In the genomic region with DNA sequence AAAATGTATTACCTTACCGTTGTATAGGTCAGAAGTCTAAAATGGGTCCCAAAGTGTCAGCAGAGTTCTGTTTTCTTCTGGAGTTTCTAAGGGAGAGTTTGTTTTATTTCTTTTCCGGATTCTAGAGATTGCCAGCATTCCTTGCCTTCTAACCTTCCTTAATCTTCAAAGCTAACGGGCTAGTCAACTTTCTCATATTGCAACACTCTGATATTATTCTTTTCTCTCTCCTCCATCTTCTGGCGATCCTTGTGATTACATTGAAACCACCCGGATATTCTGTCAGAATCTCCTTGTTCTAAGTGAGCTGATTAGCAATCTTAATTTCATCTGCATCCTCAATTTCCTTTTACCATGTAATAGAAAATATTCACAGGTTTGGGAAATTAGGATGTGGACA, we compare ENCODE assay signal across 26 cellular contexts. TPM values are rescaled to one million over a fixed set of nuclear protein-coding genes. Genes with fewer than 3 reads are reported as not detected.
"Had no signal": no experiment of that assay in that cellular context is flagged by ENCODE, and none has a peak within 500 bp of the region (broad histone marks: within the 10 kb centered on the region; RNA-seq: fewer than 3 reads in every experiment).

No MANE protein-coding gene starts in this region.

- ATAC-seq: activated T-cell treated with anti-CD3 and anti-CD28 coated beads, Interleukin-2, amount 50 U/mL, for 4 hours; heart right ventricle; left lobe of liver; lower lobe of right lung; natural killer cell; WTC11 had no signal

- DNase-seq: activated CD8-positive, alpha-beta memory T cell treated with anti-CD3 and anti-CD28 coated beads for 24 hours; activated CD8-positive, alpha-beta memory T cell treated with anti-CD3 and anti-CD28 coated beads, Interleukin-2, amount 50 U/mL, for 4 hours; activated naive CD4-positive, alpha-beta T cell; activated T-cell treated with anti-CD3 and anti-CD28 coated beads, Interleukin-2, amount 50 U/mL, for 4 hours; adrenal gland; cerebellar nuclear complex; cortex of kidney; endodermal cell; esophagus squamous epithelium; foreskin fibroblast; heart right ventricle; lower lobe of right lung; natural killer cell; retina; stimulated activated CD4-positive, alpha-beta T cell treated with anti-CD3 and anti-CD28 coated beads, Interleukin-1b, Interleukin-23, amount 100 ng/mL, for 48 hours; substantia nigra; T1000; tibial artery had no signal

- H3K4me3 ChIP-seq: adrenal gland, esophagus squamous epithelium, heart right ventricle, lower lobe of right lung, tibial artery had no signal

RNA-seq across cellular contexts. Expression of a gene that starts 36.2 kb away (rescaled TPM):
- total RNA-seq: activated T-cell treated with anti-CD3 and anti-CD28 coated beads, Interleukin-2, amount 50 U/mL, for 4 hours; activated T-helper 2 cell treated with anti-CD3 and anti-CD28 coated beads, Interferon-gamma antibody, Interleukin-2, Interleukin-4, amounts not matched to agents 10 μg/mL and 5 μg/mL and 100 μg/mL, durations not matched to agents 14 hours and 24 hours and 36 hours; bronchial epithelial cell; endodermal cell; heart right ventricle; kidney epithelial cell; left lobe of liver; natural killer cell; osteocyte; progenitor cell of endocrine pancreas; T-helper 1 cell treated with Interleukin-12 subunit alpha and Interleukin-12 subunit beta and Interleukin-4 antibody, amounts not matched to agents 30 ng/mL and 1 ng/mL, for 36 hours; WTC11 had no signal
- polyA plus RNA-seq: heart right ventricle had no signal
